Comparison of ENCODE assay signal across 1 cellular context in the genomic region with DNA sequence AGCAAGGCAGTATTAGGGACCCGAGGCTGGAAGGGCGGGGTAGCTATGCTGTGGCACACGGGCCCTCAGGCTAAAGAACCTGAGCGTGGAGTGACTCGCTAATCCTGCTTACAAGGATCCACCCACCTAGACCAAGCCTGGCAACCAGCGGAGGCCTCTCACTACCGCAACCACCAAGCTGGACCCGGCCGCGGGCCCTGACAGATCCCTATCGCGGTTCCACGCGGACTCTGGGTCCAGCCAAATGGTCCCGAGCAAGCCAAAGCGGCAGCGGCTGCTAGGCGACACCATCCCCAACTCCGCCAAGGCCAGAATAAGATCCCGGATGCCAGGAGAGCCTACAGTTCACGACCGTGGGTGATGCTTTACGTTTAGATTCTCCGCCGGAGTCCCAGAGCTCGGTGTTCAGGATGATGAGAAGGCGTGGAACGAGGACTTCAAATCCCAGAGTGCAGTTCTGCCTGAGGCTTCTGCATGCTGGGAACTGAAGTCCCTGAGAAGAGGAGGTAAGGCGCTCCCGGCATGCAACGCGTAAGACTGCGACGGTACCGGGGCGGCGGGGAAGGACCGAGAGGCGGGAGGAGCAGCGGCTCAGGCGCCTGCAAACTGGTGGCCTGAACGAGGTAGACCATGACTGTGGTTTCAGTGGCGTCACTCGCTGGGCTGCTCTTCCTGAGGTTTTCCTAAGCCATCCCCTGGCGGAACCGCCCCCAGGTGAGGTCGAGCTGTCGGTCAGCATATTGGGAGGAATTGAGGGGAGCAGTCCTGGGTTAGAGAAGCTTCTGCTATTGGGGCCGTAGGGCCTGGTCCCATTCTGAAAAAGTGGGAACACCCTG.
TF ChIP-seq lines count a peak whose summit lies in the region.

A gene with protein sequence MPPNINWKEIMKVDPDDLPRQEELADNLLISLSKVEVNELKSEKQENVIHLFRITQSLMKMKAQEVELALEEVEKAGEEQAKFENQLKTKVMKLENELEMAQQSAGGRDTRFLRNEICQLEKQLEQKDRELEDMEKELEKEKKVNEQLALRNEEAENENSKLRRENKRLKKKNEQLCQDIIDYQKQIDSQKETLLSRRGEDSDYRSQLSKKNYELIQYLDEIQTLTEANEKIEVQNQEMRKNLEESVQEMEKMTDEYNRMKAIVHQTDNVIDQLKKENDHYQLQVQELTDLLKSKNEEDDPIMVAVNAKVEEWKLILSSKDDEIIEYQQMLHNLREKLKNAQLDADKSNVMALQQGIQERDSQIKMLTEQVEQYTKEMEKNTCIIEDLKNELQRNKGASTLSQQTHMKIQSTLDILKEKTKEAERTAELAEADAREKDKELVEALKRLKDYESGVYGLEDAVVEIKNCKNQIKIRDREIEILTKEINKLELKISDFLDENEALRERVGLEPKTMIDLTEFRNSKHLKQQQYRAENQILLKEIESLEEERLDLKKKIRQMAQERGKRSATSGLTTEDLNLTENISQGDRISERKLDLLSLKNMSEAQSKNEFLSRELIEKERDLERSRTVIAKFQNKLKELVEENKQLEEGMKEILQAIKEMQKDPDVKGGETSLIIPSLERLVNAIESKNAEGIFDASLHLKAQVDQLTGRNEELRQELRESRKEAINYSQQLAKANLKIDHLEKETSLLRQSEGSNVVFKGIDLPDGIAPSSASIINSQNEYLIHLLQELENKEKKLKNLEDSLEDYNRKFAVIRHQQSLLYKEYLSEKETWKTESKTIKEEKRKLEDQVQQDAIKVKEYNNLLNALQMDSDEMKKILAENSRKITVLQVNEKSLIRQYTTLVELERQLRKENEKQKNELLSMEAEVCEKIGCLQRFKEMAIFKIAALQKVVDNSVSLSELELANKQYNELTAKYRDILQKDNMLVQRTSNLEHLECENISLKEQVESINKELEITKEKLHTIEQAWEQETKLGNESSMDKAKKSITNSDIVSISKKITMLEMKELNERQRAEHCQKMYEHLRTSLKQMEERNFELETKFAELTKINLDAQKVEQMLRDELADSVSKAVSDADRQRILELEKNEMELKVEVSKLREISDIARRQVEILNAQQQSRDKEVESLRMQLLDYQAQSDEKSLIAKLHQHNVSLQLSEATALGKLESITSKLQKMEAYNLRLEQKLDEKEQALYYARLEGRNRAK (N-terminal part only) (minus strand): TSS at position 315 of the 836 bp plus-strand sequence. CDS start 781 bp downstream, outside the sequence.
A gene (plus strand): TSS at position 534 of the 836 bp plus-strand sequence. CDS start 6,009 bp downstream, outside the sequence.

TF ChIP-seq in K562, 482 proteins besides CTCF, POLR2A, EP300 and RAD21 (continued from another document and continues in another):
- TF ChIP-seq, protein P1, sequence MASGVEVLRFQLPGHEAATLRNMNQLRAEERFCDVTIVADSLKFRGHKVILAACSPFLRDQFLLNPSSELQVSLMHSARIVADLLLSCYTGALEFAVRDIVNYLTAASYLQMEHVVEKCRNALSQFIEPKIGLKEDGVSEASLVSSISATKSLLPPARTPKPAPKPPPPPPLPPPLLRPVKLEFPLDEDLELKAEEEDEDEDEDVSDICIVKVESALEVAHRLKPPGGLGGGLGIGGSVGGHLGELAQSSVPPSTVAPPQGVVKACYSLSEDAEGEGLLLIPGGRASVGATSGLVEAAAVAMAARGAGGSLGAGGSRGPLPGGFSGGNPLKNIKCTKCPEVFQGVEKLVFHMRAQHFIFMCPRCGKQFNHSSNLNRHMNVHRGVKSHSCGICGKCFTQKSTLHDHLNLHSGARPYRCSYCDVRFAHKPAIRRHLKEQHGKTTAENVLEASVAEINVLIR (CRISPR knock-in tag; IDR thresholded peaks at IDR 0.05) = peak; percentile 57; the same call in 1 of the 2 replicates
- TF ChIP-seq, protein P2, sequence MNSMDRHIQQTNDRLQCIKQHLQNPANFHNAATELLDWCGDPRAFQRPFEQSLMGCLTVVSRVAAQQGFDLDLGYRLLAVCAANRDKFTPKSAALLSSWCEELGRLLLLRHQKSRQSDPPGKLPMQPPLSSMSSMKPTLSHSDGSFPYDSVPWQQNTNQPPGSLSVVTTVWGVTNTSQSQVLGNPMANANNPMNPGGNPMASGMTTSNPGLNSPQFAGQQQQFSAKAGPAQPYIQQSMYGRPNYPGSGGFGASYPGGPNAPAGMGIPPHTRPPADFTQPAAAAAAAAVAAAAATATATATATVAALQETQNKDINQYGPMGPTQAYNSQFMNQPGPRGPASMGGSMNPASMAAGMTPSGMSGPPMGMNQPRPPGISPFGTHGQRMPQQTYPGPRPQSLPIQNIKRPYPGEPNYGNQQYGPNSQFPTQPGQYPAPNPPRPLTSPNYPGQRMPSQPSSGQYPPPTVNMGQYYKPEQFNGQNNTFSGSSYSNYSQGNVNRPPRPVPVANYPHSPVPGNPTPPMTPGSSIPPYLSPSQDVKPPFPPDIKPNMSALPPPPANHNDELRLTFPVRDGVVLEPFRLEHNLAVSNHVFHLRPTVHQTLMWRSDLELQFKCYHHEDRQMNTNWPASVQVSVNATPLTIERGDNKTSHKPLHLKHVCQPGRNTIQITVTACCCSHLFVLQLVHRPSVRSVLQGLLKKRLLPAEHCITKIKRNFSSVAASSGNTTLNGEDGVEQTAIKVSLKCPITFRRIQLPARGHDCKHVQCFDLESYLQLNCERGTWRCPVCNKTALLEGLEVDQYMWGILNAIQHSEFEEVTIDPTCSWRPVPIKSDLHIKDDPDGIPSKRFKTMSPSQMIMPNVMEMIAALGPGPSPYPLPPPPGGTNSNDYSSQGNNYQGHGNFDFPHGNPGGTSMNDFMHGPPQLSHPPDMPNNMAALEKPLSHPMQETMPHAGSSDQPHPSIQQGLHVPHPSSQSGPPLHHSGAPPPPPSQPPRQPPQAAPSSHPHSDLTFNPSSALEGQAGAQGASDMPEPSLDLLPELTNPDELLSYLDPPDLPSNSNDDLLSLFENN (IDR thresholded peaks at IDR 0.05; ENCODE audit: low read depth in 2 of 2, low read length in 2 of 2) = peak in 1 of 2 experiments; percentile 72; a peak in 1 of 4 replicates
- TF ChIP-seq ZNF644 (tag; IDR thresholded peaks at IDR 0.05; ENCODE audit: low read depth) (peak; percentile 97), CBX5 (IDR thresholded peaks at IDR 0.05; ENCODE audit: borderline replicate concordance, low read depth) (no peak), PML (IDR thresholded peaks at IDR 0.05; ENCODE audit: low read length) (peak; percentile 39; the same call in 1 of the 2 replicates), XRCC5 (IDR thresholded peaks at IDR 0.05; ENCODE audit: low read depth, low read length) (no peak), ZNF175 (CRISPR knock-in tag; IDR thresholded peaks at IDR 0.05; ENCODE audit: low read depth) (peak; percentile 80; the same call in 1 of the 2 replicates), ILK (tag; IDR thresholded peaks at IDR 0.05; ENCODE audit: borderline replicate concordance, low read depth) (no peak), OTX1 (CRISPR knock-in tag; IDR thresholded peaks at IDR 0.05) (0 out of 2 replicates have a peak, but pooled peaks have one; percentile 12), ZNF263 (CRISPR knock-in tag; IDR thresholded peaks at IDR 0.05; ENCODE audit: borderline replicate concordance) (no peak), SIX5 (IDR thresholded peaks at IDR 0.05; ENCODE audit: borderline replicate concordance in 1 of 2, insufficient read depth in 1 of 2, low read depth in 1 of 2, low read length in 2 of 2) (peak; percentile 99), ZNF146 (CRISPR knock-in tag; IDR thresholded peaks at IDR 0.05; ENCODE audit: unreplicated experiment) (no peak), ATF7 (IDR thresholded peaks at IDR 0.05) (peak; percentile 81; the same call in 1 of the 2 replicates), BRF1 (IDR thresholded peaks at IDR 0.05; ENCODE audit: borderline replicate concordance, extremely low read depth, insufficient read length) (no peak), ZNF239 (CRISPR knock-in tag; IDR thresholded peaks at IDR 0.05) (peak; percentile 49), ELF4 (CRISPR knock-in tag; IDR thresholded peaks at IDR 0.05) (0 out of 2 replicates have a peak, but pooled peaks have one; percentile 10), FOXP1 (CRISPR knock-in tag; IDR thresholded peaks at IDR 0.05) (peak; percentile 76; the same call in 1 of the 2 replicates)
- TF ChIP-seq, protein P3, sequence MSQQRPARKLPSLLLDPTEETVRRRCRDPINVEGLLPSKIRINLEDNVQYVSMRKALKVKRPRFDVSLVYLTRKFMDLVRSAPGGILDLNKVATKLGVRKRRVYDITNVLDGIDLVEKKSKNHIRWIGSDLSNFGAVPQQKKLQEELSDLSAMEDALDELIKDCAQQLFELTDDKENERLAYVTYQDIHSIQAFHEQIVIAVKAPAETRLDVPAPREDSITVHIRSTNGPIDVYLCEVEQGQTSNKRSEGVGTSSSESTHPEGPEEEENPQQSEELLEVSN (IDR thresholded peaks at IDR 0.05; ENCODE audit: borderline replicate concordance in 1 of 2, extremely low read depth in 1 of 2, insufficient read depth in 1 of 2, insufficient read length in 1 of 2, low read depth in 1 of 2, low read length in 1 of 2, poor library complexity in 1 of 2, severe bottlenecking in 1 of 2) = peak; percentile 74 to 84
- TF ChIP-seq, protein P4, sequence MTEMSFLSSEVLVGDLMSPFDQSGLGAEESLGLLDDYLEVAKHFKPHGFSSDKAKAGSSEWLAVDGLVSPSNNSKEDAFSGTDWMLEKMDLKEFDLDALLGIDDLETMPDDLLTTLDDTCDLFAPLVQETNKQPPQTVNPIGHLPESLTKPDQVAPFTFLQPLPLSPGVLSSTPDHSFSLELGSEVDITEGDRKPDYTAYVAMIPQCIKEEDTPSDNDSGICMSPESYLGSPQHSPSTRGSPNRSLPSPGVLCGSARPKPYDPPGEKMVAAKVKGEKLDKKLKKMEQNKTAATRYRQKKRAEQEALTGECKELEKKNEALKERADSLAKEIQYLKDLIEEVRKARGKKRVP (CRISPR knock-in tag; IDR thresholded peaks at IDR 0.05) = peak; percentile 64; the same call in 1 of the 2 replicates
- TF ChIP-seq, protein P5, sequence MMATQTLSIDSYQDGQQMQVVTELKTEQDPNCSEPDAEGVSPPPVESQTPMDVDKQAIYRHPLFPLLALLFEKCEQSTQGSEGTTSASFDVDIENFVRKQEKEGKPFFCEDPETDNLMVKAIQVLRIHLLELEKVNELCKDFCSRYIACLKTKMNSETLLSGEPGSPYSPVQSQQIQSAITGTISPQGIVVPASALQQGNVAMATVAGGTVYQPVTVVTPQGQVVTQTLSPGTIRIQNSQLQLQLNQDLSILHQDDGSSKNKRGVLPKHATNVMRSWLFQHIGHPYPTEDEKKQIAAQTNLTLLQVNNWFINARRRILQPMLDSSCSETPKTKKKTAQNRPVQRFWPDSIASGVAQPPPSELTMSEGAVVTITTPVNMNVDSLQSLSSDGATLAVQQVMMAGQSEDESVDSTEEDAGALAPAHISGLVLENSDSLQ (IDR thresholded peaks at IDR 0.05) = no peak; the same call in 1 of the 2 replicates
- TF ChIP-seq, protein P6, sequence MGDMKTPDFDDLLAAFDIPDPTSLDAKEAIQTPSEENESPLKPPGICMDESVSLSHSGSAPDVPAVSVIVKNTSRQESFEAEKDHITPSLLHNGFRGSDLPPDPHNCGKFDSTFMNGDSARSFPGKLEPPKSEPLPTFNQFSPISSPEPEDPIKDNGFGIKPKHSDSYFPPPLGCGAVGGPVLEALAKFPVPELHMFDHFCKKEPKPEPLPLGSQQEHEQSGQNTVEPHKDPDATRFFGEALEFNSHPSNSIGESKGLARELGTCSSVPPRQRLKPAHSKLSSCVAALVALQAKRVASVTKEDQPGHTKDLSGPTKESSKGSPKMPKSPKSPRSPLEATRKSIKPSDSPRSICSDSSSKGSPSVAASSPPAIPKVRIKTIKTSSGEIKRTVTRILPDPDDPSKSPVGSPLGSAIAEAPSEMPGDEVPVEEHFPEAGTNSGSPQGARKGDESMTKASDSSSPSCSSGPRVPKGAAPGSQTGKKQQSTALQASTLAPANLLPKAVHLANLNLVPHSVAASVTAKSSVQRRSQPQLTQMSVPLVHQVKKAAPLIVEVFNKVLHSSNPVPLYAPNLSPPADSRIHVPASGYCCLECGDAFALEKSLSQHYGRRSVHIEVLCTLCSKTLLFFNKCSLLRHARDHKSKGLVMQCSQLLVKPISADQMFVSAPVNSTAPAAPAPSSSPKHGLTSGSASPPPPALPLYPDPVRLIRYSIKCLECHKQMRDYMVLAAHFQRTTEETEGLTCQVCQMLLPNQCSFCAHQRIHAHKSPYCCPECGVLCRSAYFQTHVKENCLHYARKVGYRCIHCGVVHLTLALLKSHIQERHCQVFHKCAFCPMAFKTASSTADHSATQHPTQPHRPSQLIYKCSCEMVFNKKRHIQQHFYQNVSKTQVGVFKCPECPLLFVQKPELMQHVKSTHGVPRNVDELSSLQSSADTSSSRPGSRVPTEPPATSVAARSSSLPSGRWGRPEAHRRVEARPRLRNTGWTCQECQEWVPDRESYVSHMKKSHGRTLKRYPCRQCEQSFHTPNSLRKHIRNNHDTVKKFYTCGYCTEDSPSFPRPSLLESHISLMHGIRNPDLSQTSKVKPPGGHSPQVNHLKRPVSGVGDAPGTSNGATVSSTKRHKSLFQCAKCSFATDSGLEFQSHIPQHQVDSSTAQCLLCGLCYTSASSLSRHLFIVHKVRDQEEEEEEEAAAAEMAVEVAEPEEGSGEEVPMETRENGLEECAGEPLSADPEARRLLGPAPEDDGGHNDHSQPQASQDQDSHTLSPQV (IDR thresholded peaks at IDR 0.05) = peak; percentile 70; the same call in 1 of the 2 replicates
- TF ChIP-seq, protein P7, sequence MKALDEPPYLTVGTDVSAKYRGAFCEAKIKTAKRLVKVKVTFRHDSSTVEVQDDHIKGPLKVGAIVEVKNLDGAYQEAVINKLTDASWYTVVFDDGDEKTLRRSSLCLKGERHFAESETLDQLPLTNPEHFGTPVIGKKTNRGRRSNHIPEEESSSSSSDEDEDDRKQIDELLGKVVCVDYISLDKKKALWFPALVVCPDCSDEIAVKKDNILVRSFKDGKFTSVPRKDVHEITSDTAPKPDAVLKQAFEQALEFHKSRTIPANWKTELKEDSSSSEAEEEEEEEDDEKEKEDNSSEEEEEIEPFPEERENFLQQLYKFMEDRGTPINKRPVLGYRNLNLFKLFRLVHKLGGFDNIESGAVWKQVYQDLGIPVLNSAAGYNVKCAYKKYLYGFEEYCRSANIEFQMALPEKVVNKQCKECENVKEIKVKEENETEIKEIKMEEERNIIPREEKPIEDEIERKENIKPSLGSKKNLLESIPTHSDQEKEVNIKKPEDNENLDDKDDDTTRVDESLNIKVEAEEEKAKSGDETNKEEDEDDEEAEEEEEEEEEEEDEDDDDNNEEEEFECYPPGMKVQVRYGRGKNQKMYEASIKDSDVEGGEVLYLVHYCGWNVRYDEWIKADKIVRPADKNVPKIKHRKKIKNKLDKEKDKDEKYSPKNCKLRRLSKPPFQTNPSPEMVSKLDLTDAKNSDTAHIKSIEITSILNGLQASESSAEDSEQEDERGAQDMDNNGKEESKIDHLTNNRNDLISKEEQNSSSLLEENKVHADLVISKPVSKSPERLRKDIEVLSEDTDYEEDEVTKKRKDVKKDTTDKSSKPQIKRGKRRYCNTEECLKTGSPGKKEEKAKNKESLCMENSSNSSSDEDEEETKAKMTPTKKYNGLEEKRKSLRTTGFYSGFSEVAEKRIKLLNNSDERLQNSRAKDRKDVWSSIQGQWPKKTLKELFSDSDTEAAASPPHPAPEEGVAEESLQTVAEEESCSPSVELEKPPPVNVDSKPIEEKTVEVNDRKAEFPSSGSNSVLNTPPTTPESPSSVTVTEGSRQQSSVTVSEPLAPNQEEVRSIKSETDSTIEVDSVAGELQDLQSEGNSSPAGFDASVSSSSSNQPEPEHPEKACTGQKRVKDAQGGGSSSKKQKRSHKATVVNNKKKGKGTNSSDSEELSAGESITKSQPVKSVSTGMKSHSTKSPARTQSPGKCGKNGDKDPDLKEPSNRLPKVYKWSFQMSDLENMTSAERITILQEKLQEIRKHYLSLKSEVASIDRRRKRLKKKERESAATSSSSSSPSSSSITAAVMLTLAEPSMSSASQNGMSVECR (CRISPR knock-in tag; IDR thresholded peaks at IDR 0.05) = peak; percentile 69; the same call in 1 of the 2 replicates
- TF ChIP-seq, protein P8, sequence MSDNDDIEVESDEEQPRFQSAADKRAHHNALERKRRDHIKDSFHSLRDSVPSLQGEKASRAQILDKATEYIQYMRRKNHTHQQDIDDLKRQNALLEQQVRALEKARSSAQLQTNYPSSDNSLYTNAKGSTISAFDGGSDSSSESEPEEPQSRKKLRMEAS (CRISPR knock-in tag; IDR thresholded peaks at IDR 0.05) = peak; percentile 71
